ENCODE assay signal across 25 cellular contexts in the genomic region with DNA sequence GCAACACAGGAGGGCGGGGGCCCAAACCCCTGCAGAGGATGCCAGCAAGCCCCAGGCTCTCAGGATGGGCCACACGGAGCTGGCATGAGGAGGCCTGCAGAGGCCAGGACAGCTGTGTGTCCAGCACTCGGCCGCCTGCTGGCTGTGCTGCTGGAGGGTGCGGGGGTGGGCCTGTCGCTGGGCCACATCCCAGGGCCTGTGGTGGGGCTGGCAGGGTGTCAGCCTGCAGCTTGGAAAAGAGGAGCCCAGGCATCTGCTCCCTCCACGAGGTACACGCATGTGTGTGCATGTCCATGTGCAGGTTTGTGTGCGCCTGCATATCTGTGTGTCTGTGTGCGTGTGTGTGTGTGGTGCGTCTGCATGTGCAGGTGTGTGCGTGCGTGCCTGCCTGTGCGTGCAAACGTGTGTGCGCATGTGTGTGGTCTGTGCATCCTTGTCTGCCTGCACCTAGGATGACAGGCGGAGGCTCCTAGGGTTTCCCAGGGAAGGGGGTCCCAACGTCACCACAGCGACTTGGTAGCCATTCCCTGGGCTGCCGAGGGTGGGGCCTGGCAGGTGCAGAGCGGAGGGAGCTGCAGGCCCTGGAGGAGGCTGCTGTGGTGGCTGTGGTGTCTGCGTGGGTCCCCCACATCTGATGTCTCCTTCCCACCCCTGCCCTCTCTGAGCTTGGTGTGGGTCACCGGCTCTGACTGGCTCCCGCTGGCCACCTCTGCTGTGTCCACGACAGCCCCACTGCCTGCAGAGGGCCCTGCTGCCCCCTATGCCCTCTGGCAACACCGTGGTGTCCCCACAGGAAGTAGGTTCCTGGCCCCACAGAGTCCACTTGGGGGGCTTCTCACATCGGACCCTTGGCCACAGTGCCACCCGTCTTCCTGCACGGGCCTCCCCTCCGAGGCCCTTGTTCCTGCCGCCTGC. TPM values are rescaled to one million over a fixed set of nuclear protein-coding genes. Genes with fewer than 3 reads are reported as not detected.
A peak's percentile ranks its signal among the peaks of the same experiment; 100 is the strongest.
DNase-seq lines count a peak whose midpoint lies in the region; ATAC-seq, FAIRE-seq and TF ChIP-seq lines count a peak whose summit lies in the region.
"Had no signal": no experiment of that assay in that cellular context is flagged by ENCODE, and none has a peak within 500 bp of the region (broad histone marks: within the 10 kb centered on the region; RNA-seq: fewer than 3 reads in every experiment).

No MANE protein-coding gene starts in this region.

- H3K36me3 Mint-ChIP-seq in activated CD4-positive, alpha-beta T cell treated with anti-CD3 and anti-CD28 coated beads, Interleukin-2, amount 10 ng/mL, durations not matched to agents 24 days and 14 days (ENCODE audit: low read depth): no peaks in the 10 kb centered on the region
- H3K36me3 Mint-ChIP-seq in natural killer cell: no peaks in the 10 kb centered on the region
- H3K36me3 Mint-ChIP-seq: CD4-positive, CD25-positive, alpha-beta regulatory T cell had no signal

- WGBS in right cardiac atrium: 71% methylated on average over 31 of the region's 31 CpGs
- WGBS in K562 (ENCODE audit: insufficient coverage, low coverage, missing lambda C conversion rate): 4% methylated on average over 27 of the region's 31 CpGs
- 90% methylated on average over 30 of the region's 31 CpGs for WGBS in mesenchymal stem cell

- H3K4me1 ChIP-seq in right cardiac atrium (ENCODE audit: control insufficient read depth, insufficient read depth, low read length) (no peaks in the 10 kb centered on the region), right atrium auricular region (no peaks in the 10 kb centered on the region), K562 (replicated peaks in 1 of 2; ENCODE audit: control insufficient read depth in 2 of 2, insufficient read depth in 2 of 2, low read length in 2 of 2) (peaks cover 0 to 25% of the 10 kb centered on the region in 2 experiments; a peak in 1 of 5 replicates), mesenchymal stem cell (ENCODE audit: control insufficient read depth, insufficient read depth, low read depth, low read length) (peaks cover 3% of the 10 kb centered on the region)

- H2AFZ ChIP-seq in K562 (ENCODE audit: low read depth, low read length) (no peak overlapping the region), mesenchymal stem cell (ENCODE audit: low read depth, low read length) (no peak overlapping the region)
- H2AFZ ChIP-seq: GM23248, PC-9 had no signal

- in situ Hi-C loops in K562 (cut with MboI): no loop called here

- TF ChIP-seq POLR2A in K562 (conservative IDR thresholded peaks at IDR 0.05): no peak

- no peak overlapping the region for H4K91ac ChIP-seq in mesenchymal stem cell (ENCODE audit: low read length)

- peaks cover 14% of the 10 kb centered on the region for H4K20me1 ChIP-seq in K562 (replicated peaks; ENCODE audit: control insufficient read depth, insufficient read depth, low read length)

- no peaks in the 10 kb centered on the region for H3K9me3 ChIP-seq in right cardiac atrium (ENCODE audit: control insufficient read depth, low read length)
- no peaks in the 10 kb centered on the region for H3K9me3 ChIP-seq in right atrium auricular region
- no peaks in the 10 kb centered on the region for H3K9me3 ChIP-seq in K562 (replicated peaks; ENCODE audit: control insufficient read depth, insufficient read depth, low read depth, low read length)
- H3K9me3 ChIP-seq in mesenchymal stem cell (ENCODE audit: control insufficient read depth, low read length): no peaks in the 10 kb centered on the region
- H3K9me3 ChIP-seq: BLaER1 had no signal

- TF ChIP-seq CTCF in right atrium auricular region (IDR thresholded peaks at IDR 0.05) (no peak), K562 (IDR thresholded peaks at IDR 0.05 in 2 of 3, conservative IDR thresholded peaks at IDR 0.05 in 1 of 3; ENCODE audit: insufficient read depth in 2 of 3, low read depth in 1 of 3, low read length in 3 of 3) (no peak), natural killer cell (IDR thresholded peaks at IDR 0.05) (no peak)

- no peak overlapping the region for H3K4me3 Mint-ChIP-seq in activated CD4-positive, alpha-beta T cell treated with anti-CD3 and anti-CD28 coated beads, Interleukin-2, amount 10 ng/mL, durations not matched to agents 24 days and 14 days
- no peak overlapping the region for H3K4me3 Mint-ChIP-seq in natural killer cell
- H3K4me3 Mint-ChIP-seq: CD4-positive, CD25-positive, alpha-beta regulatory T cell had no signal

- no peak overlapping the region for H3K14ac ChIP-seq in mesenchymal stem cell (ENCODE audit: low read length in 2 of 2)

- no peak overlapping the region for H3K4me2 ChIP-seq in K562 (ENCODE audit: insufficient read depth, low read length)
- no peak overlapping the region for H3K4me2 ChIP-seq in mesenchymal stem cell (ENCODE audit: low read length, poor library complexity, severe bottlenecking)
- H3K4me2 ChIP-seq: BLaER1, PC-9 had no signal

- TF ChIP-seq EP300 in K562 (IDR thresholded peaks at IDR 0.05; ENCODE audit: low read length): no peak

- H3K27ac ChIP-seq in right cardiac atrium (ENCODE audit: low read length) (no peak overlapping the region), right atrium auricular region (no peak overlapping the region), K562 (ENCODE audit: extremely low read depth, low read depth, low read length) (no peak overlapping the region), mesenchymal stem cell (ENCODE audit: low read length, poor library complexity, severe bottlenecking) (no peak overlapping the region), temporal lobe (ENCODE audit: low read depth, low read length) (peak overlapping the region; percentile 82)
- H3K27ac ChIP-seq: BLaER1, GM23248, HL-60, PC-9 had no signal

- no peak overlapping the region for H2BK120ac ChIP-seq in mesenchymal stem cell (ENCODE audit: low read depth, low read length)

- no peak overlapping the region for H2BK15ac ChIP-seq in mesenchymal stem cell (ENCODE audit: low read depth, poor library complexity, severe bottlenecking)

- peak overlapping the region; percentile 10 for H4K8ac ChIP-seq in mesenchymal stem cell (ENCODE audit: low read length)

- H3K36me3 ChIP-seq in right atrium auricular region: no peaks in the 10 kb centered on the region
- no peaks in the 10 kb centered on the region for H3K36me3 ChIP-seq in K562 (ENCODE audit: control insufficient read depth, insufficient read depth, low read length)
- H3K36me3 ChIP-seq in mesenchymal stem cell (ENCODE audit: control insufficient read depth in 1 of 2, insufficient read depth in 2 of 2, low read depth in 1 of 2, low read length in 2 of 2): no peaks in the 10 kb centered on the region
- H3K36me3 ChIP-seq: BLaER1 had no signal

- intact Hi-C loops in right cardiac atrium (cut with DNase I) (no loop called here), K562 (cut with micrococcal nuclease) (no loop called here), natural killer cell (cut with micrococcal nuclease) (no loop called here)
- intact Hi-C loops in activated CD4-positive, alpha-beta T cell treated with anti-CD3 and anti-CD28 coated beads, Interleukin-2, amount 10 ng/mL, durations not matched to agents 24 days and 14 days (cut with micrococcal nuclease): no loop called here

- H2BK5ac ChIP-seq in mesenchymal stem cell (ENCODE audit: low read depth, low read length, poor library complexity, severe bottlenecking): no peak overlapping the region

- H3K23ac ChIP-seq in mesenchymal stem cell (ENCODE audit: low read length in 2 of 2): no peak overlapping the region

- BruUV-seq in K562 (replicated peaks; lab: Mats Ljungman, UMichigan): no TSS peak

- H3K4me1 Mint-ChIP-seq in activated CD4-positive, alpha-beta T cell treated with anti-CD3 and anti-CD28 coated beads, Interleukin-2, amount 10 ng/mL, durations not matched to agents 24 days and 14 days: no peaks in the 10 kb centered on the region
- H3K4me1 Mint-ChIP-seq in natural killer cell: no peaks in the 10 kb centered on the region
- H3K4me1 Mint-ChIP-seq: CD4-positive, CD25-positive, alpha-beta regulatory T cell had no signal

- no peak overlapping the region for H2AK5ac ChIP-seq in mesenchymal stem cell (ENCODE audit: low read length, severe bottlenecking)

- no peak overlapping the region for H3K9ac ChIP-seq in K562 (ENCODE audit: insufficient read depth in 1 of 2, low read depth in 2 of 2, low read length in 2 of 2)
- no peak overlapping the region for H3K9ac ChIP-seq in mesenchymal stem cell (ENCODE audit: low read length)
- H3K9ac ChIP-seq: BLaER1, GM23248 had no signal

- CTCF ChIA-PET in K562 (lab: Yijun Ruan, JAX; ENCODE audit: low intra/inter-chr PET ratio): no interaction called here

- H3K27me3 ChIP-seq in right cardiac atrium (ENCODE audit: control insufficient read depth, insufficient read depth): no peaks in the 10 kb centered on the region
- H3K27me3 ChIP-seq in right atrium auricular region: no peaks in the 10 kb centered on the region
- peaks cover 0 to 26% of the 10 kb centered on the region in 2 experiments; a peak in 2 of 5 replicates for H3K27me3 ChIP-seq in K562 (ENCODE audit: control insufficient read depth in 2 of 2, insufficient read depth in 2 of 2, low read length in 2 of 2)
- H3K27me3 ChIP-seq in mesenchymal stem cell (ENCODE audit: control insufficient read depth in 1 of 2, insufficient read depth in 1 of 2, low read length in 2 of 2): peaks cover 4 to 30% of the 10 kb centered on the region in 2 experiments

- no peak overlapping the region for H3K4ac ChIP-seq in mesenchymal stem cell (ENCODE audit: low read depth in 1 of 2, low read length in 2 of 2)

- no peak overlapping the region for H2BK12ac ChIP-seq in mesenchymal stem cell (ENCODE audit: low read length in 2 of 2)

- POLR2A ChIA-PET in K562 (lab: Yijun Ruan, JAX): interaction anchor here (0.7 to 1.5 kb wide), 4 partner anchors 9 to 176 kb away, joined by 3 to 4 read pairs (median 4); no protein-coding TSS in a partner anchor

- no peaks in the 10 kb centered on the region for H3K9me1 ChIP-seq in K562 (ENCODE audit: control insufficient read depth, insufficient read depth, low read length)

- H3K9me3 Mint-ChIP-seq in activated CD4-positive, alpha-beta T cell treated with anti-CD3 and anti-CD28 coated beads, Interleukin-2, amount 10 ng/mL, durations not matched to agents 24 days and 14 days: no peaks in the 10 kb centered on the region
- H3K9me3 Mint-ChIP-seq in natural killer cell: no peaks in the 10 kb centered on the region
- H3K9me3 Mint-ChIP-seq: CD4-positive, CD25-positive, alpha-beta regulatory T cell had no signal

- peak in 2 of 3 donors; percentile 35 to 40 for DNase-seq in right cardiac atrium
- DNase-seq in right atrium auricular region (ENCODE audit: low spot score): no peak
- DNase-seq in K562 (ENCODE audit: extremely low read depth in 1 of 4, low spot score in 3 of 4): no peak
- DNase-seq in mesenchymal stem cell: no peak
- DNase-seq in activated CD4-positive, alpha-beta T cell treated with anti-CD3 and anti-CD28 coated beads, Interleukin-2, amount 10 ng/mL, durations not matched to agents 24 days and 14 days: no peak
- DNase-seq in natural killer cell: no peak
- no peak for DNase-seq in NCI-H748 (lab: John Stamatoyannopoulos, UW; ENCODE audit: unreplicated experiment)
- DNase-seq: CD4-positive, CD25-positive, alpha-beta regulatory T cell; GM23248; HCEC 1CT; Karpas-422; NCI-H1092 treated with DMSO at 0.1 percent for 48 hours; NCI-H1436 treated with DMSO at 0.1 percent for 48 hours; NCI-H187 treated with DMSO at 0.1 percent for 48 hours; NCI-H524; NCI-H774; NK-92 treated with Interleukin-12 subunit alpha and Interleukin-12 subunit beta, amount 100 ng/mL, for 24 hours; PC-9; RPMI8226; SHP77 treated with DMSO at 0.1 percent for 48 hours had no signal

- TF ChIP-seq RAD21 in K562 (CRISPR knock-in tag; conservative IDR thresholded peaks at IDR 0.05 in 1 of 2, IDR thresholded peaks at IDR 0.05 in 1 of 2): no peak

- H3K27me3 Mint-ChIP-seq in activated CD4-positive, alpha-beta T cell treated with anti-CD3 and anti-CD28 coated beads, Interleukin-2, amount 10 ng/mL, durations not matched to agents 24 days and 14 days: no peaks in the 10 kb centered on the region
- no peaks in the 10 kb centered on the region for H3K27me3 Mint-ChIP-seq in natural killer cell (ENCODE audit: low read depth in 2 of 2)
- H3K27me3 Mint-ChIP-seq: CD4-positive, CD25-positive, alpha-beta regulatory T cell had no signal

- no peak overlapping the region for H3K27ac Mint-ChIP-seq in activated CD4-positive, alpha-beta T cell treated with anti-CD3 and anti-CD28 coated beads, Interleukin-2, amount 10 ng/mL, durations not matched to agents 24 days and 14 days
- no peak overlapping the region for H3K27ac Mint-ChIP-seq in natural killer cell
- H3K27ac Mint-ChIP-seq: CD4-positive, CD25-positive, alpha-beta regulatory T cell had no signal

- no peaks in the 10 kb centered on the region for H3K79me2 ChIP-seq in K562 (ENCODE audit: control insufficient read depth, insufficient read depth, low read length)

- no peak overlapping the region for H3K18ac ChIP-seq in mesenchymal stem cell (ENCODE audit: low read depth in 1 of 2, low read length in 2 of 2)

- H3K4me3 ChIP-seq in right cardiac atrium (ENCODE audit: low read length) (no peak overlapping the region), right atrium auricular region (no peak overlapping the region), K562 (no peak overlapping the region), mesenchymal stem cell (ENCODE audit: insufficient read depth in 1 of 2, low read depth in 1 of 2, low read length in 2 of 2) (no peak overlapping the region)
- H3K4me3 ChIP-seq: BLaER1, GM23248, PC-9 had no signal

- no peak for FAIRE-seq in K562 (lab: Jason Lieb, UNC)
- FAIRE-seq: A204.1, GM18507 had no signal

- H3K79me1 ChIP-seq in mesenchymal stem cell (replicated peaks; ENCODE audit: low read length, poor library complexity, severe bottlenecking): no peaks in the 10 kb centered on the region

- ATAC-seq in right cardiac atrium (no peak), K562 (no peak), natural killer cell (no peak)

RNA-seq across cellular contexts. Expression of gene BRSK2, which starts 17.1 kb away (rescaled TPM):
- total RNA-seq in right cardiac atrium (1 to 10 TPM in 2 of 4 donors, under 1 TPM in 2; 0.61 to 2.3 (median 1.4) TPM), right atrium auricular region (under 1 TPM; 0.19 to 0.51 TPM), K562 (2014; rRNA removed) (not detected in 2 replicates), K562 (2014; rRNA removed; fragmentation: Illumina TruSeq; extraction: Trizol) (not detected in 2 replicates), K562 (2015; rRNA removed; fragmentation: Illumina TruSeq; extraction: Trizol) (0.19 TPM in 1 of 2 replicates, not detected in the other), K562 (2021) (0.22 TPM in 2 replicates), temporal lobe (31.7 TPM), natural killer cell (under 1 TPM in 2 of 3 donors, not detected in 1; 0.11 to 0.14 TPM)
- polyA plus RNA-seq in right cardiac atrium (2.3 TPM), K562 (2011; rRNA removed) (0.14 and 0.24 TPM in 2 replicates), K562 (2014; fragmentation: Illumina TruSeq; extraction: Trizol) (0.06 and 0.44 TPM in 2 replicates), K562 (2014; fragmentation: Nextera tagmentation; extraction: Ambion mirVana) (not detected), K562 (2014; rRNA removed) (0.46 and 0.52 TPM in 2 replicates)
- total RNA-seq in K562 (2011; cell fraction: chromatin; rRNA removed; ENCODE audit: low replicate concordance): 0.84 and 4.1 TPM in 2 replicates
- total RNA-seq in K562 (2011; cell fraction: nucleolus; rRNA removed): 1.8 and 2.1 TPM in 2 replicates
- total RNA-seq in K562 (2011; cell fraction: nucleoplasm; rRNA removed): 0.84 and 1.2 TPM in 2 replicates
- polyA plus RNA-seq in K562 (2011; cell fraction: cytosol; rRNA removed): 0.34 and 0.55 TPM in 2 replicates
- 0.65 and 2.2 TPM in 2 replicates for polyA plus RNA-seq in K562 (2011; cell fraction: nucleus; rRNA removed)
- 0.18 and 0.24 TPM in 2 replicates for polyA plus RNA-seq in K562 (2012)
- polyA minus RNA-seq in K562 (2011; rRNA and poly(A)+ RNA removed): 0.39 TPM in 1 of 2 replicates, not detected in the other
- not detected in 2 replicates for polyA minus RNA-seq in K562 (2011; cell fraction: cytosol; rRNA and poly(A)+ RNA removed)
- 0.56 and 1.2 TPM in 2 replicates for polyA minus RNA-seq in K562 (2011; cell fraction: nucleus; rRNA and poly(A)+ RNA removed)
- polyA plus RNA-seq in mesenchymal stem cell (2013, experiment 1 of 2): 1.2 TPM
- 0.77 TPM for polyA plus RNA-seq in mesenchymal stem cell (2013, experiment 2 of 2)
- total RNA-seq in activated CD4-positive, alpha-beta T cell treated with anti-CD3 and anti-CD28 coated beads, Interleukin-2, amount 10 ng/mL, durations not matched to agents 24 days and 14 days: 0.84 and 0.97 TPM in 2 replicates
- polyA plus RNA-seq: GM23248 had no signal

Comparison
In these comparisons a context has a peak if more than half of its experiments do, and no peak if none do; other contexts are left out.
1. DNase-seq: peak in right cardiac atrium (2 of 3); none in right atrium auricular region (single experiment), K562 (0 of 4), mesenchymal stem cell (single experiment), activated CD4-positive, alpha-beta T cell treated with anti-CD3 and anti-CD28 coated beads, Interleukin-2, amount 10 ng/mL, durations not matched to agents 24 days and 14 days (single experiment), natural killer cell (single experiment) and NCI-H748 (single experiment).